Comparison of ENCODE assay signal across 13 cellular contexts in the genomic region with DNA sequence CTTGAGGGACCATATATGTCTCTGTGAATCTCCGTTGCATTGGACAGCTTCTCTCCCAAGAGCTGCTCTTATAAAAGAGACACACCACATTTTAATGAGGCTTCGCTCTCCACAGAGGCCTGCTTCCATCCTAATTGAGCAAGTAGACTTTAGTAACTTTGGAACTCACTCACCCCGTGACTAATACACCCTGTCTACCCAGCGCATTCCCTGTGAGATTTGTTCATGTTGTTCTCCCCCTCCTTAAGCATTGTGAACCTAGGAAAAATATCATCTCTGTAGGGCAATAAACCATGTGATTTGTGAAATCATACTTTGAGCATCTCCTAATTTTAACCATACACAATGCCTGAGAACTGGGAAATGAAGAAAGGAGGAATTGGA. TPM values are rescaled to one million over a fixed set of nuclear protein-coding genes. Genes with fewer than 3 reads are reported as not detected.
DNase-seq lines count a peak whose midpoint lies in the region; ATAC-seq and TF ChIP-seq lines count a peak whose summit lies in the region.
"Had no signal": no experiment of that assay in that cellular context is flagged by ENCODE, and none has a peak within 500 bp of the region (broad histone marks: within the 10 kb centered on the region; RNA-seq: fewer than 3 reads in every experiment).

No MANE protein-coding gene starts in this region.

- H3K4me3 ChIP-seq in AG10803 (ENCODE audit: low read length) (no peak overlapping the region), SK-N-SH (ENCODE audit: low read depth in 2 of 2, low read length in 1 of 2) (no peak overlapping the region), fibroblast of mammary gland (ENCODE audit: control insufficient read depth, low read depth, low read length) (no peak overlapping the region), skeletal muscle cell (ENCODE audit: low read depth, low read length) (no peak overlapping the region)

- no peaks in the 10 kb centered on the region for H3K36me3 ChIP-seq in SK-N-SH (replicated peaks in 1 of 2; ENCODE audit: control insufficient read depth in 1 of 2, insufficient read depth in 2 of 2, low read length in 1 of 2)

- H2AFZ ChIP-seq in SK-N-SH (ENCODE audit: low read depth), result no peak overlapping the region

- H3K9me3 ChIP-seq in SK-N-SH, result no peaks in the 10 kb centered on the region

- no peaks in the 10 kb centered on the region; the same call in none of the 2 replicates for H3K79me2 ChIP-seq in SK-N-SH (ENCODE audit: insufficient read depth)

- DNase-seq in AG10803 (ENCODE audit: low read depth), result peak; percentile 99
- DNase-seq in SK-N-SH, result no peak
- peak; percentile 98 for DNase-seq in fibroblast of mammary gland (ENCODE audit: low read depth)
- peak; percentile 88 for DNase-seq in skeletal muscle cell (ENCODE audit: low read depth)
- DNase-seq in middle frontal gyrus (ENCODE audit: extremely low spot score, low spot score), result no peak
- no peak for DNase-seq in NCI-H2107 (lab: John Stamatoyannopoulos, UW)
- no peak for DNase-seq in anterior cingulate cortex (lab: John Stamatoyannopoulos, UW)
- DNase-seq: activated CD8-positive, alpha-beta T cell treated with anti-CD3 and anti-CD28 coated beads, Interleukin-2, amount 10 ng/mL, durations not matched to agents 7 days and 5 days; activated effector memory CD4-positive, alpha-beta T cell treated with anti-CD3 and anti-CD28 coated beads, Interleukin-2, amount 50 U/mL, for 16 hours; NCI-H1417 treated with DMSO at 0.1 percent for 48 hours; NCI-H69 had no signal

- WGBS in SK-N-SH (ENCODE audit: low lambda C conversion rate), result 83% methylated on average over 4 of the region's 4 CpGs

- ATAC-seq in GM18909 (IDR thresholded peaks at IDR 0.05; ENCODE audit: poor library complexity, unreplicated experiment), result no peak
- ATAC-seq: activated CD8-positive, alpha-beta T cell treated with anti-CD3 and anti-CD28 coated beads, Interleukin-2, amount 10 ng/mL, durations not matched to agents 7 days and 5 days; HepG2 had no signal

- H3K9ac ChIP-seq in SK-N-SH, result peak overlapping the region; percentile 44

- POLR2A ChIA-PET in SK-N-SH (lab: Yijun Ruan, JAX), result no interaction called here

- TF ChIP-seq RAD21 in SK-N-SH (IDR thresholded peaks at IDR 0.05; ENCODE audit: low read length), result no peak

- no peaks in the 10 kb centered on the region for H3K27me3 ChIP-seq in SK-N-SH (ENCODE audit: insufficient read depth)

- H3K4me1 ChIP-seq in SK-N-SH (ENCODE audit: control insufficient read depth in 1 of 2, insufficient read depth in 2 of 2, low read depth in 1 of 2, low read length in 1 of 2), result peaks cover 17 to 47% of the 10 kb centered on the region in 2 experiments; a peak in 3 of 4 replicates

- no peaks in the 10 kb centered on the region for H3K9me2 ChIP-seq in SK-N-SH

- no peaks in the 10 kb centered on the region for H4K20me1 ChIP-seq in SK-N-SH (ENCODE audit: insufficient read depth)

- TF ChIP-seq CTCF in AG10803 (conservative IDR thresholded peaks at IDR 0.05; ENCODE audit: low read length) (no peak), SK-N-SH (IDR thresholded peaks at IDR 0.05) (no peak), fibroblast of mammary gland (conservative IDR thresholded peaks at IDR 0.05; ENCODE audit: control insufficient read depth, insufficient read depth, low read depth, low read length) (no peak)

- TF ChIP-seq EP300 in SK-N-SH (IDR thresholded peaks at IDR 0.05; ENCODE audit: borderline replicate concordance in 1 of 2, low read depth in 1 of 2, low read length in 1 of 2), result no peak

- 0 out of 2 replicates have a peak overlapping the region, but pooled peaks have one; percentile 5 for H3K4me2 ChIP-seq in SK-N-SH

- H3F3A ChIP-seq in SK-N-SH (replicated peaks; ENCODE audit: insufficient read depth), result peaks cover 48% of the 10 kb centered on the region

- CTCF ChIA-PET in SK-N-SH (lab: Yijun Ruan, JAX), result interaction anchor here (0.7 to 1.8 kb wide), 5 partner anchors 8 to 209 kb away, joined by 3 to 7 read pairs (median 5); no protein-coding TSS in a partner anchor

- peak overlapping the region in 1 of 2 experiments; percentile 99; a peak in 3 of 4 replicates for H3K27ac ChIP-seq in SK-N-SH (ENCODE audit: low read depth in 2 of 2, low read length in 1 of 2)

TF ChIP-seq in SK-N-SH, 30 proteins besides CTCF, POLR2A, EP300 and RAD21:
- no peak for TF ChIP-seq GABPA (IDR thresholded peaks at IDR 0.05; ENCODE audit: low read depth)
- no peak for TF ChIP-seq TCF12 (IDR thresholded peaks at IDR 0.05)
- TF ChIP-seq FOSL2 (IDR thresholded peaks at IDR 0.05; ENCODE audit: borderline replicate concordance, low read depth), result peak; percentile 10; the same call in 1 of the 2 replicates
- TF ChIP-seq GATA2 (CRISPR knock-in tag; IDR thresholded peaks at IDR 0.05), result no peak
- TF ChIP-seq FOXJ3 (CRISPR knock-in tag; IDR thresholded peaks at IDR 0.05), result no peak

RNA-seq across cellular contexts. Expression of gene MCFD2, which starts 56.9 kb away (rescaled TPM):
- 88.2 and 123 TPM in 2 replicates for polyA plus RNA-seq in SK-N-SH (2012; rRNA removed)
- polyA plus RNA-seq in SK-N-SH (2012; cell fraction: cytosol; rRNA removed), result 123 and 126 TPM in 2 replicates
- polyA plus RNA-seq in SK-N-SH (2012; cell fraction: nucleus; rRNA removed), result 41.1 and 69.7 TPM in 2 replicates

Comparison
In these comparisons a context has a peak if more than half of its experiments do, and no peak if none do; other contexts are left out.
1. DNase-seq: peak in AG10803 (single experiment), fibroblast of mammary gland (single experiment) and skeletal muscle cell (single experiment); none in SK-N-SH (single experiment), middle frontal gyrus (single experiment), NCI-H2107 (single experiment) and anterior cingulate cortex (0 of 58).